24 cellular contexts compared by ENCODE assay signal in genomic region chr18:33733376-33733775, GRCh38.
DNase-seq lines count a peak whose midpoint lies in the region; TF ChIP-seq lines count a peak whose summit lies in the region.
"Had no signal": no experiment of that assay in that cellular context is flagged by ENCODE, and none has a peak within 500 bp of the region (broad histone marks: within the 10 kb centered on the region; RNA-seq: fewer than 3 reads in every experiment).

No MANE protein-coding gene starts in this region.

- H3K27ac ChIP-seq in esophagus muscularis mucosa (replicated peaks in 1 of 4) = no peak overlapping the region
- H3K27ac ChIP-seq: A549, HL-60, SJCRH30 had no signal

- H3K36me3 ChIP-seq in esophagus muscularis mucosa = peaks cover 0 to 7% (median 0%) of the 10 kb centered on the region in 4 donors
- H3K36me3 ChIP-seq: SJCRH30 had no signal

- DNase-seq in NCI-H748 (lab: John Stamatoyannopoulos, UW; ENCODE audit: unreplicated experiment) (peak; percentile 56), NCI-H748 treated with DMSO at 0.1 percent for 48 hours (lab: John Stamatoyannopoulos, UW) (no peak), HPDE6-E6E7 (ENCODE audit: extremely low spot score) (peak; percentile 2), NCI-H69 (lab: John Stamatoyannopoulos, UW) (peak; percentile 36), mesothelial cell of epicardium (ENCODE audit: low spot score in 2 of 2, unreplicated experiment in 2 of 2) (no peak), lower leg skin (ENCODE audit: low spot score in 2 of 2) (no peak), esophagus muscularis mucosa (ENCODE audit: extremely low spot score) (no peak)
- DNase-seq in stimulated activated CD4-positive, alpha-beta T cell treated with anti-CD3 and anti-CD28 coated beads, Interleukin-12 subunit alpha, Interleukin-12 subunit beta, amount 100 ng/mL, for 4 hours = no peak
- DNase-seq: EL; H9; HFFc6; KBM-7; MV-4-11; NCI-H1694; NCI-H2107; NCI-H345; NCI-H526; NK-92 treated with Interleukin-12 subunit alpha and Interleukin-12 subunit beta, amount 100 ng/mL, for 24 hours; SJCRH30 had no signal

- intact Hi-C loops in lower leg skin (cut with DNase I; ENCODE audit: low total_unique reads) (no loop called here), esophagus muscularis mucosa (cut with DNase I) (no loop called here)

- H3K36me3 Mint-ChIP-seq in mesothelial cell of epicardium = peaks cover 18% of the 10 kb centered on the region
- H3K36me3 Mint-ChIP-seq: CD14-positive monocyte had no signal

- no peak for TF ChIP-seq CTCF in mesothelial cell of epicardium (IDR thresholded peaks at IDR 0.05; ENCODE audit: unreplicated experiment)
- TF ChIP-seq CTCF in lower leg skin (IDR thresholded peaks at IDR 0.05) = no peak
- TF ChIP-seq CTCF in esophagus muscularis mucosa (IDR thresholded peaks at IDR 0.05) = no peak

- no peaks in the 10 kb centered on the region for H3K9me3 ChIP-seq in esophagus muscularis mucosa
- H3K9me3 ChIP-seq: A549, SJCRH30 had no signal

- no peak overlapping the region for H3K4me3 ChIP-seq in lower leg skin (ENCODE audit: low read depth, poor library complexity, severe bottlenecking)
- H3K4me3 ChIP-seq in esophagus muscularis mucosa = no peak overlapping the region
- H3K4me3 ChIP-seq: A549, SJCRH30 had no signal

- H3K27me3 Mint-ChIP-seq in mesothelial cell of epicardium (ENCODE audit: low read depth) = no peaks in the 10 kb centered on the region
- H3K27me3 Mint-ChIP-seq: B cell had no signal

- TF ChIP-seq POLR2A in lower leg skin (IDR thresholded peaks at IDR 0.05) = no peak
- TF ChIP-seq POLR2A in esophagus muscularis mucosa (IDR thresholded peaks at IDR 0.05; ENCODE audit: low read depth) = no peak

- no peaks in the 10 kb centered on the region for H3K9me3 Mint-ChIP-seq in mesothelial cell of epicardium
- H3K9me3 Mint-ChIP-seq: H9; T-helper 1 cell treated with Interleukin-12 subunit alpha and Interleukin-12 subunit beta and Interleukin-4 antibody, amounts not matched to agents 30 μg/mL and 1 μg/mL, for 36 hours had no signal

- H3K4me1 Mint-ChIP-seq in mesothelial cell of epicardium = peaks cover 33% of the 10 kb centered on the region
- H3K4me1 Mint-ChIP-seq: B cell, CD14-positive monocyte had no signal

- TF ChIP-seq EP300 in esophagus muscularis mucosa (IDR thresholded peaks at IDR 0.05) = no peak

- no peaks in the 10 kb centered on the region for H3K4me1 ChIP-seq in esophagus muscularis mucosa
- H3K4me1 ChIP-seq: A549, SJCRH30 had no signal

- no peak overlapping the region for H3K4me3 Mint-ChIP-seq in mesothelial cell of epicardium
- H3K4me3 Mint-ChIP-seq: B cell; CD14-positive monocyte; H9; HFFc6; T-helper 1 cell treated with Interleukin-12 subunit alpha and Interleukin-12 subunit beta and Interleukin-4 antibody, amounts not matched to agents 30 μg/mL and 1 μg/mL, for 36 hours had no signal

- peak overlapping the region; percentile 39 for H3K27ac Mint-ChIP-seq in mesothelial cell of epicardium
- H3K27ac Mint-ChIP-seq: B cell; CD14-positive monocyte; H9; HFFc6; T-helper 1 cell treated with Interleukin-12 subunit alpha and Interleukin-12 subunit beta and Interleukin-4 antibody, amounts not matched to agents 30 μg/mL and 1 μg/mL, for 36 hours had no signal

- no peaks in the 10 kb centered on the region for H3K27me3 ChIP-seq in esophagus muscularis mucosa
- H3K27me3 ChIP-seq: SJCRH30 had no signal

Comparison
In these comparisons a context has a peak if more than half of its experiments do, and no peak if none do; other contexts are left out.
1. DNase-seq: peak in NCI-H748 (single experiment), HPDE6-E6E7 (single experiment) and NCI-H69 (single experiment); none in NCI-H748 treated with DMSO at 0.1 percent for 48 hours (single experiment), mesothelial cell of epicardium (0 of 2), stimulated activated CD4-positive, alpha-beta T cell treated with anti-CD3 and anti-CD28 coated beads, Interleukin-12 subunit alpha, Interleukin-12 subunit beta, amount 100 ng/mL, for 4 hours (single experiment), lower leg skin (0 of 2) and esophagus muscularis mucosa (single experiment).